Comparison of ENCODE assay signal across 11 cellular contexts in the genomic region with DNA sequence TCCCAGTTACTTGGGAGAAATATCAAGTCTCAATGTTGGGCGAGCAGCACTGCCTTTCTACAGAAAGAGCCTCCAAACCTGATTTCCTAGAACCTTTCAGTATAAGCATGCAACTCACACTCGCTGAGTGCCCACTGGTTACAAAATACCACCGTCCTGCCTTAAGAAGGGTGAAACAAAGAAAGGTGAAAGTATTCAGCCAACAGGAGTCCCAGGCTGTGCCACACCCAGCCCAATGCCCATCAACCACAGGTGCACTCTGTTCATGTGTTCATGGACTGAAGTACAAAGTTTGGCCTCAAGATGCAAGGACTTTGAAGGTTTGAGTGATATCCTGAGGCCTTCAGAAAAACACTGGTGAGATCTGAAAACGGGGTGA. TPM values are rescaled to one million over a fixed set of nuclear protein-coding genes. Genes with fewer than 3 reads are reported as not detected.
A peak's percentile ranks its signal among the peaks of the same experiment; 100 is the strongest.
DNase-seq lines count a peak whose midpoint lies in the region; TF ChIP-seq lines count a peak whose summit lies in the region.
"Had no signal": no experiment of that assay in that cellular context is flagged by ENCODE, and none has a peak within 500 bp of the region (broad histone marks: within the 10 kb centered on the region; RNA-seq: fewer than 3 reads in every experiment).

No MANE protein-coding gene starts in this region.

- H3K79me2 ChIP-seq in OCI-LY7 (ENCODE audit: insufficient read depth, low read depth, low read length) (no peaks in the 10 kb centered on the region), mesendoderm (ENCODE audit: control insufficient read depth, insufficient read depth, low read length) (peaks cover 65% of the 10 kb centered on the region)

- H3K23ac ChIP-seq in mesendoderm (ENCODE audit: low read length): peak overlapping the region; percentile 83

- H3K9ac ChIP-seq in mesendoderm (ENCODE audit: low read length): peak overlapping the region; percentile 74

- H3K27ac Mint-ChIP-seq in endothelial cell (ENCODE audit: unreplicated experiment): peak overlapping the region; percentile 97
- H3K27ac Mint-ChIP-seq in type B pancreatic cell: peak overlapping the region; percentile 65

- DNase-seq in OCI-LY7 (ENCODE audit: low spot score): peak; percentile 3
- DNase-seq in endothelial cell (ENCODE audit: low spot score): no peak
- DNase-seq in mesendoderm: no peak
- DNase-seq in type B pancreatic cell (ENCODE audit: extremely low spot score, unreplicated experiment): no peak
- DNase-seq in activated gamma-delta T cell (lab: John Stamatoyannopoulos, UW): no peak
- no peak for DNase-seq in GOT3 (lab: John Stamatoyannopoulos, UW)
- DNase-seq in SKM-1 treated with dmso at 0.1 percent for 144 hours (lab: John Stamatoyannopoulos, UW; ENCODE audit: unreplicated experiment): no peak
- DNase-seq: BE2C, NCI-H1436, NCI-H524, SIG-M5 had no signal

- H2BK15ac ChIP-seq in mesendoderm (replicated peaks; ENCODE audit: low read depth): no peak overlapping the region

- H3K27me3 Mint-ChIP-seq in endothelial cell (ENCODE audit: unreplicated experiment): peaks cover 11% of the 10 kb centered on the region
- H3K27me3 Mint-ChIP-seq in type B pancreatic cell: no peaks in the 10 kb centered on the region

- TF ChIP-seq CTCF in OCI-LY7 (conservative IDR thresholded peaks at IDR 0.05; ENCODE audit: low read length) (no peak), endothelial cell (IDR thresholded peaks at IDR 0.05; ENCODE audit: unreplicated experiment) (no peak), type B pancreatic cell (conservative IDR thresholded peaks at IDR 0.05) (no peak)

- peaks cover 11% of the 10 kb centered on the region for H3K79me1 ChIP-seq in mesendoderm (ENCODE audit: low read length)

- H3K27me3 ChIP-seq in mesendoderm (ENCODE audit: insufficient read depth, low read length, poor library complexity): no peaks in the 10 kb centered on the region
- H3K27me3 ChIP-seq: BE2C had no signal

- no peaks in the 10 kb centered on the region for H3K36me3 ChIP-seq in OCI-LY7 (ENCODE audit: insufficient read depth, low read length)
- no peaks in the 10 kb centered on the region for H3K36me3 ChIP-seq in mesendoderm (ENCODE audit: control insufficient read depth, insufficient read depth, low read length)
- H3K36me3 ChIP-seq: BE2C had no signal

- H3K9me3 Mint-ChIP-seq in endothelial cell (ENCODE audit: unreplicated experiment) (no peaks in the 10 kb centered on the region), type B pancreatic cell (no peaks in the 10 kb centered on the region)

- POLR2A ChIA-PET in OCI-LY7 (lab: Charles Lee): no interaction called here

- H3K9me3 ChIP-seq in OCI-LY7 (ENCODE audit: low read length): no peaks in the 10 kb centered on the region
- H3K9me3 ChIP-seq: BE2C had no signal

- H3K9me2 ChIP-seq in OCI-LY7 (ENCODE audit: insufficient read depth, low read length): no peaks in the 10 kb centered on the region

- no peaks in the 10 kb centered on the region for H3K36me3 Mint-ChIP-seq in endothelial cell (ENCODE audit: low read depth, unreplicated experiment)
- H3K36me3 Mint-ChIP-seq in type B pancreatic cell: peaks cover 13% of the 10 kb centered on the region

- peak overlapping the region; percentile 91 for H3K4ac ChIP-seq in mesendoderm (ENCODE audit: low read depth, low read length)

- peak overlapping the region; percentile 58 for H4K8ac ChIP-seq in mesendoderm (ENCODE audit: low read depth, low read length)

- peak overlapping the region; percentile 40 for H2BK120ac ChIP-seq in mesendoderm (ENCODE audit: low read depth, low read length)

- H3K27ac ChIP-seq in OCI-LY7 (ENCODE audit: low read depth, low read length, poor library complexity, severe bottlenecking) (no peak overlapping the region), mesendoderm (ENCODE audit: low read depth, low read length) (peak overlapping the region; percentile 99)

- H3K4me1 Mint-ChIP-seq in endothelial cell (ENCODE audit: unreplicated experiment) (peaks cover 67% of the 10 kb centered on the region), type B pancreatic cell (ENCODE audit: unreplicated experiment) (peaks cover 54% of the 10 kb centered on the region)

- no CpG with 5 or more reads among the region's 4 CpGs for WGBS in mesendoderm (ENCODE audit: extremely low coverage, insufficient coverage, low lambda C conversion rate)

- H3K4me2 ChIP-seq in OCI-LY7 (ENCODE audit: low read length) (no peak overlapping the region), mesendoderm (ENCODE audit: low read length) (peak overlapping the region; percentile 53)

- no peak overlapping the region for H3K4me3 ChIP-seq in OCI-LY7 (ENCODE audit: low read depth, low read length, poor library complexity, severe bottlenecking)
- no peak overlapping the region for H3K4me3 ChIP-seq in mesendoderm (ENCODE audit: low read length)

- H3K4me1 ChIP-seq in OCI-LY7 (ENCODE audit: insufficient read depth, low read length, poor library complexity, severe bottlenecking) (peaks cover 10% of the 10 kb centered on the region), mesendoderm (ENCODE audit: control insufficient read depth, low read depth, low read length) (peaks cover 50% of the 10 kb centered on the region)
- H3K4me1 ChIP-seq: BE2C had no signal

- H4K5ac ChIP-seq in mesendoderm (ENCODE audit: low read length): peak overlapping the region; percentile 100

- peak overlapping the region; percentile 98 for H3K18ac ChIP-seq in mesendoderm (ENCODE audit: low read length)

- H3K56ac ChIP-seq in mesendoderm (ENCODE audit: low read length): peak overlapping the region; percentile 84

- intact Hi-C loops in OCI-LY7 (cut with micrococcal nuclease; ENCODE audit: unreplicated experiment): no loop called here

- peak overlapping the region; percentile 100 for H2BK5ac ChIP-seq in mesendoderm (ENCODE audit: low read length)

- peak overlapping the region; percentile 13 for H2AK5ac ChIP-seq in mesendoderm (ENCODE audit: low read length)

- BruUV-seq in OCI-LY7 (replicated peaks; lab: Mats Ljungman, UMichigan): no TSS peak

- peak overlapping the region; percentile 88 for H2AFZ ChIP-seq in OCI-LY7 (ENCODE audit: low read length)

- H4K20me1 ChIP-seq in OCI-LY7 (ENCODE audit: insufficient read depth, low read length): no peaks in the 10 kb centered on the region

- H3K4me3 Mint-ChIP-seq in endothelial cell (ENCODE audit: unreplicated experiment): no peak overlapping the region
- H3K4me3 Mint-ChIP-seq in type B pancreatic cell: peak overlapping the region; percentile 71

- CTCF ChIA-PET in OCI-LY7 (lab: Charles Lee; ENCODE audit: unreplicated experiment): interaction anchor here (1.2 kb wide), 1 partner anchor 37 kb away, joined by 3 read pairs; no protein-coding TSS in a partner anchor

RNA-seq across cellular contexts. Expression of a gene that starts 34.0 kb away (rescaled TPM):
- total RNA-seq in OCI-LY7 (2014; rRNA removed; shearing (Covaris generic)): 0.06 TPM in 1 of 2 replicates, not detected in the other
- 0.35 and 0.36 TPM in 2 replicates for total RNA-seq in OCI-LY7 (2022)
- 10.7 TPM for total RNA-seq in endothelial cell (ENCODE audit: unreplicated experiment)
- 69.8 TPM for polyA plus RNA-seq in mesendoderm (2013, experiment 1 of 2)
- 70.2 TPM for polyA plus RNA-seq in mesendoderm (2013, experiment 2 of 2)
- total RNA-seq in type B pancreatic cell (ENCODE audit: low replicate concordance): 14.8 and 47.4 TPM in 2 replicates
